ENCODE assay signal across 14 cellular contexts in the genomic region with DNA sequence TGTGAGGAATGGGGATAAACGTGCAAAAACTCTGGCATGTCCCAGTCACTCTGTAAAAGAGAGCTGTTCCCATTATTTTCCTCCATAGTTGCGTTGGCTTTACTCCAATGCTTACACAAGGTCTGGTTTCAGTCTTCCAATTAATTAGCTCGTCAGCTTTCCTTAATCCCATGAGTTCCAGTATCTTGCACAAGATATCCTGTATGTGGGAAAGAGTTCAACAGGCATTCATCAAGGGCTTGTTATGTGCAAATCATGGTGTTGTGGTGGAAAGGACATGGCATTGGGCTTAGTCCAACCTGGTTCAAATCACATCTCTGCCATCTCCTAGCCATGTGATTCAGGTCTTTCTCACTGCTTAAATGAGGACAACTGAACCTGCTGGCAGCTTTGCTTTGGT.
DNase-seq lines count a peak whose midpoint lies in the region; ATAC-seq and TF ChIP-seq lines count a peak whose summit lies in the region.
"Had no signal": no experiment of that assay in that cellular context is flagged by ENCODE, and none has a peak within 500 bp of the region (broad histone marks: within the 10 kb centered on the region; RNA-seq: fewer than 3 reads in every experiment).

No MANE protein-coding gene starts in this region.

- no peaks in the 10 kb centered on the region for H3K36me3 Mint-ChIP-seq in natural killer cell

- H3K4me3 Mint-ChIP-seq in natural killer cell = no peak overlapping the region

- H3K27ac Mint-ChIP-seq in natural killer cell = no peak overlapping the region

- H3F3A ChIP-seq in smooth muscle cell (ENCODE audit: low read depth) = peaks cover 15% of the 10 kb centered on the region

- H3K79me2 ChIP-seq in smooth muscle cell (ENCODE audit: low read depth) = no peaks in the 10 kb centered on the region

- H3K27me3 Mint-ChIP-seq in natural killer cell (ENCODE audit: low read depth in 2 of 2) = peaks cover 0 to 7% of the 10 kb centered on the region in 2 donors

- H3K4me3 ChIP-seq in adipocyte (ENCODE audit: low read length) = peak overlapping the region; percentile 22
- no peak overlapping the region for H3K4me3 ChIP-seq in foreskin fibroblast (ENCODE audit: low read depth in 1 of 2, low read length in 2 of 2)
- no peak overlapping the region for H3K4me3 ChIP-seq in smooth muscle cell

- no peaks in the 10 kb centered on the region for H3K9me3 Mint-ChIP-seq in natural killer cell

- peak overlapping the region; percentile 72 for H3K27ac ChIP-seq in smooth muscle cell (ENCODE audit: low read depth)
- H3K27ac ChIP-seq: neutrophil had no signal

- no peaks in the 10 kb centered on the region for H3K4me1 Mint-ChIP-seq in natural killer cell

- H3K4me1 ChIP-seq in adipocyte (ENCODE audit: control insufficient read depth, insufficient read depth, low read length) (peaks cover 54% of the 10 kb centered on the region), smooth muscle cell (ENCODE audit: low read depth) (peaks cover 22% of the 10 kb centered on the region)

- H3K36me3 ChIP-seq in adipocyte (ENCODE audit: control insufficient read depth, insufficient read depth, low read length, severe bottlenecking) (no peaks in the 10 kb centered on the region), smooth muscle cell (ENCODE audit: low read depth) (no peaks in the 10 kb centered on the region)
- H3K36me3 ChIP-seq: neutrophil had no signal

- DNase-seq in NCI-H1092 treated with DMSO at 0.1 percent for 48 hours (lab: John Stamatoyannopoulos, UW) (peak; percentile 24), NCI-H1092 (lab: John Stamatoyannopoulos, UW) (no peak), adipocyte (ENCODE audit: low read depth) (peak; percentile 46), foreskin fibroblast (peak; percentile 69 to 80), smooth muscle cell (lab: John Stamatoyannopoulos, UW; ENCODE audit: unreplicated experiment) (no peak), natural killer cell (no peak)
- DNase-seq in activated CD4-positive, alpha-beta T cell treated with anti-CD3 and anti-CD28 coated beads for 48 hours = no peak
- DNase-seq: 8988T; activated T-cell treated with anti-CD3 and anti-CD28 coated beads, Interleukin-2, amount 50 U/mL, for 1 hour; islet precursor cell; NCI-H187; stimulated activated naive CD4-positive, alpha-beta T cell had no signal

- WGBS in smooth muscle cell (ENCODE audit: low lambda C conversion rate) = 23% methylated on average over 3 of the region's 3 CpGs

- H3K9ac ChIP-seq in adipocyte (ENCODE audit: low read length) (peak overlapping the region; percentile 60), smooth muscle cell (ENCODE audit: low read depth) (no peak overlapping the region)

- no peaks in the 10 kb centered on the region for H3K9me3 ChIP-seq in adipocyte (ENCODE audit: control insufficient read depth, low read length)
- no peaks in the 10 kb centered on the region for H3K9me3 ChIP-seq in smooth muscle cell (replicated peaks; ENCODE audit: low read depth)
- H3K9me3 ChIP-seq: neutrophil had no signal

- no peaks in the 10 kb centered on the region for H4K20me1 ChIP-seq in smooth muscle cell (ENCODE audit: low read depth)

- ATAC-seq in natural killer cell = no peak
- no peak for ATAC-seq in GM19351 (IDR thresholded peaks at IDR 0.05; ENCODE audit: unreplicated experiment)

- H3K27me3 ChIP-seq in adipocyte (replicated peaks; ENCODE audit: control insufficient read depth, insufficient read depth, low read length) = no peaks in the 10 kb centered on the region
- no peaks in the 10 kb centered on the region for H3K27me3 ChIP-seq in smooth muscle cell (ENCODE audit: low read depth)
- H3K27me3 ChIP-seq: neutrophil had no signal

- H3K4me2 ChIP-seq in smooth muscle cell = peak overlapping the region; percentile 64

- H2AFZ ChIP-seq in smooth muscle cell (ENCODE audit: low read depth) = no peak overlapping the region

- intact Hi-C loops in natural killer cell (cut with micrococcal nuclease) = no loop called here

- TF ChIP-seq CTCF in foreskin fibroblast (IDR thresholded peaks at IDR 0.05; ENCODE audit: low read depth, low read length) = no peak
- TF ChIP-seq CTCF in smooth muscle cell (IDR thresholded peaks at IDR 0.05; ENCODE audit: borderline replicate concordance, insufficient read depth, poor library complexity, severe bottlenecking) = no peak
- TF ChIP-seq CTCF in natural killer cell (IDR thresholded peaks at IDR 0.05) = no peak

Comparison
In these comparisons a context has a peak if more than half of its experiments do, and no peak if none do; other contexts are left out.
1. DNase-seq: peak in NCI-H1092 treated with DMSO at 0.1 percent for 48 hours (single experiment), adipocyte (single experiment) and foreskin fibroblast (2 of 2); none in NCI-H1092 (single experiment), smooth muscle cell (single experiment), natural killer cell (single experiment) and activated CD4-positive, alpha-beta T cell treated with anti-CD3 and anti-CD28 coated beads for 48 hours (single experiment).